ENCODE assay signal across 8 cellular contexts in genomic region chr15:32615051-32615870, GRCh38. TPM values are rescaled to one million over a fixed set of nuclear protein-coding genes. Genes with fewer than 3 reads are reported as not detected.
A peak's percentile ranks its signal among the peaks of the same experiment; 100 is the strongest.
DNase-seq lines count a peak whose midpoint lies in the region; ATAC-seq and TF ChIP-seq lines count a peak whose summit lies in the region.
"Not testable (repeated sequence)": the region's sequence is repeated elsewhere in the genome, so short reads cannot be mapped to it uniquely, and the experiment has no call there.

A gene with protein sequence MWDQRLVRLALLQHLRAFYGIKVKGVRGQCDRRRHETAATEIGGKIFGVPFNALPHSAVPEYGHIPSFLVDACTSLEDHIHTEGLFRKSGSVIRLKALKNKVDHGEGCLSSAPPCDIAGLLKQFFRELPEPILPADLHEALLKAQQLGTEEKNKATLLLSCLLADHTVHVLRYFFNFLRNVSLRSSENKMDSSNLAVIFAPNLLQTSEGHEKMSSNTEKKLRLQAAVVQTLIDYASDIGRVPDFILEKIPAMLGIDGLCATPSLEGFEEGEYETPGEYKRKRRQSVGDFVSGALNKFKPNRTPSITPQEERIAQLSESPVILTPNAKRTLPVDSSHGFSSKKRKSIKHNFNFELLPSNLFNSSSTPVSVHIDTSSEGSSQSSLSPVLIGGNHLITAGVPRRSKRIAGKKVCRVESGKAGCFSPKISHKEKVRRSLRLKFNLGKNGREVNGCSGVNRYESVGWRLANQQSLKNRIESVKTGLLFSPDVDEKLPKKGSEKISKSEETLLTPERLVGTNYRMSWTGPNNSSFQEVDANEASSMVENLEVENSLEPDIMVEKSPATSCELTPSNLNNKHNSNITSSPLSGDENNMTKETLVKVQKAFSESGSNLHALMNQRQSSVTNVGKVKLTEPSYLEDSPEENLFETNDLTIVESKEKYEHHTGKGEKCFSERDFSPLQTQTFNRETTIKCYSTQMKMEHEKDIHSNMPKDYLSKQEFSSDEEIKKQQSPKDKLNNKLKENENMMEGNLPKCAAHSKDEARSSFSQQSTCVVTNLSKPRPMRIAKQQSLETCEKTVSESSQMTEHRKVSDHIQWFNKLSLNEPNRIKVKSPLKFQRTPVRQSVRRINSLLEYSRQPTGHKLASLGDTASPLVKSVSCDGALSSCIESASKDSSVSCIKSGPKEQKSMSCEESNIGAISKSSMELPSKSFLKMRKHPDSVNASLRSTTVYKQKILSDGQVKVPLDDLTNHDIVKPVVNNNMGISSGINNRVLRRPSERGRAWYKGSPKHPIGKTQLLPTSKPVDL (plus strand): TSS chr15:32615504. CDS start chr15:32616212, 708 bp downstream.

- peak within 1 kb of the TSS; percentile 94 for H3K27ac Mint-ChIP-seq in WTC11
- H3K27ac Mint-ChIP-seq in stimulated activated memory B cell treated with anti-CD40 and anti-IgM and Interleukin-4, amounts not matched to agents 10 μg/mL and 1 μg/mL and 100 μg/mL, for 72 hours: peak within 1 kb of the TSS; percentile 85

- intact Hi-C loops in body of pancreas (cut with DNase I); left cardiac atrium (cut with DNase I): not testable (repeated sequence)

- ATAC-seq in GM21528 (IDR thresholded peaks at IDR 0.05; ENCODE audit: low FRiP score, unreplicated experiment) (peak; percentile 76), HG03575 (IDR thresholded peaks at IDR 0.05; ENCODE audit: extremely low read depth, insufficient number of reproducible peaks, low FRiP score, unreplicated experiment) (peak; percentile 38), WTC11 (peak; percentile 84), body of pancreas (peak; percentile 90), left cardiac atrium (peak; percentile 92 to 96), omental fat pad (ENCODE audit: low FRiP score) (peak; percentile 94)
- peak; percentile 93 for ATAC-seq in stimulated activated memory B cell treated with anti-CD40 and anti-IgM and Interleukin-4, amounts not matched to agents 10 μg/mL and 1 μg/mL and 100 μg/mL, for 72 hours

- H3K27me3 ChIP-seq in DOHH2 (ENCODE audit: control insufficient read depth, low read length); body of pancreas: not testable (repeated sequence)

- 1 to 2% methylated on average over 15 to 26 of the region's 43 CpGs for WGBS in body of pancreas, 2 donors

- H3K9me3 Mint-ChIP-seq in WTC11; stimulated activated memory B cell treated with anti-CD40 and anti-IgM and Interleukin-4, amounts not matched to agents 10 μg/mL and 1 μg/mL and 100 μg/mL, for 72 hours: not testable (repeated sequence)

- H4K20me1 ChIP-seq in DOHH2 (ENCODE audit: control insufficient read depth, insufficient read depth, low read depth, low read length): not testable (repeated sequence)

- CTCF ChIA-PET in WTC11 (lab: Charles Lee): interaction anchor here (0.6 kb wide), 1 partner anchor 1989 kb away, joined by 3 read pairs; the partner anchor contains the start of gene ARHGAP11B

- H3K4me1 Mint-ChIP-seq in WTC11: peaks cover 16% of the 10 kb centered on the region
- peaks cover 14% of the 10 kb centered on the region for H3K4me1 Mint-ChIP-seq in stimulated activated memory B cell treated with anti-CD40 and anti-IgM and Interleukin-4, amounts not matched to agents 10 μg/mL and 1 μg/mL and 100 μg/mL, for 72 hours

- H3K4me1 ChIP-seq in DOHH2 (ENCODE audit: control insufficient read depth, low read length): peaks cover 12% of the 10 kb centered on the region
- not testable (repeated sequence) for H3K4me1 ChIP-seq in body of pancreas

- not testable (repeated sequence) for H3F3A ChIP-seq in DOHH2 (ENCODE audit: control insufficient read depth, insufficient read depth)

- H3K27ac ChIP-seq in DOHH2 (ENCODE audit: low read depth, low read length): peak within 1 kb of the TSS; percentile 81
- H3K27ac ChIP-seq in body of pancreas: peak within 1 kb of the TSS in 3 of 4 donors; percentile 78 to 89 (median 86)

- TF ChIP-seq CTCF in DOHH2 (IDR thresholded peaks at IDR 0.05; ENCODE audit: low read depth, low read length, poor library complexity, severe bottlenecking); WTC11 (IDR thresholded peaks at IDR 0.05); body of pancreas (IDR thresholded peaks at IDR 0.05); omental fat pad (IDR thresholded peaks at IDR 0.05): not testable (repeated sequence)

- POLR2A ChIA-PET in WTC11 (lab: Charles Lee): interaction anchor here (0.7 kb wide), 1 partner anchor 9 kb away, joined by 3 read pairs; no protein-coding TSS in a partner anchor

- H3K36me3 ChIP-seq in DOHH2 (ENCODE audit: control insufficient read depth, low read length): peaks cover 20% of the 10 kb centered on the region
- not testable (repeated sequence) for H3K36me3 ChIP-seq in body of pancreas (replicated peaks in 1 of 2; ENCODE audit: insufficient read depth in 1 of 2, low read depth in 2 of 2)

- peak within 1 kb of the TSS; percentile 95 for H3K4me3 Mint-ChIP-seq in WTC11
- peak within 1 kb of the TSS; percentile 98 for H3K4me3 Mint-ChIP-seq in stimulated activated memory B cell treated with anti-CD40 and anti-IgM and Interleukin-4, amounts not matched to agents 10 μg/mL and 1 μg/mL and 100 μg/mL, for 72 hours

- H3K9me2 ChIP-seq in DOHH2 (replicated peaks; ENCODE audit: control insufficient read depth, low read length): not testable (repeated sequence)

- H3K27me3 Mint-ChIP-seq in WTC11 (ENCODE audit: low read depth); stimulated activated memory B cell treated with anti-CD40 and anti-IgM and Interleukin-4, amounts not matched to agents 10 μg/mL and 1 μg/mL and 100 μg/mL, for 72 hours: not testable (repeated sequence)

- not testable (repeated sequence) for H3K36me3 Mint-ChIP-seq in WTC11; stimulated activated memory B cell treated with anti-CD40 and anti-IgM and Interleukin-4, amounts not matched to agents 10 μg/mL and 1 μg/mL and 100 μg/mL, for 72 hours

- peak in 1 of 3 donors; percentile 31 for TF ChIP-seq POLR2A in body of pancreas (IDR thresholded peaks at IDR 0.05)

- H3K79me2 ChIP-seq in DOHH2 (ENCODE audit: control insufficient read depth, low read length): peaks cover 56% of the 10 kb centered on the region

- H3K9me3 ChIP-seq in DOHH2 (ENCODE audit: control insufficient read depth, insufficient read depth, low read length); body of pancreas: not testable (repeated sequence)

- peak within 1 kb of the TSS; percentile 69 for H3K4me2 ChIP-seq in DOHH2 (ENCODE audit: low read length)

- peak; percentile 81 for DNase-seq in WTC11 (ENCODE audit: low spot score)
- peak; percentile 72 to 82 (median 80) for DNase-seq in body of pancreas
- DNase-seq in left cardiac atrium: peak; percentile 78
- DNase-seq in omental fat pad (ENCODE audit: low spot score): peak; percentile 36

- H3K4me3 ChIP-seq in DOHH2 (ENCODE audit: low read length) (peak within 1 kb of the TSS; percentile 88), body of pancreas (peak within 1 kb of the TSS; percentile 36)

TF ChIP-seq in WTC11, 78 proteins besides CTCF, POLR2A, EP300 and RAD21:
- TF ChIP-seq MYBL2 (CRISPR knock-in tag; IDR thresholded peaks at IDR 0.05): peak; percentile 97

RNA-seq across cellular contexts. Expression of the gene that starts here (rescaled TPM):
- total RNA-seq in WTC11 (2021): 76.8 to 93.0 TPM (median 81.5 TPM) in 3 replicates
- total RNA-seq in body of pancreas: 1 to 10 TPM in 1 of 2 donors, under 1 TPM in 1; 0.33 to 1.6 TPM
- total RNA-seq in left cardiac atrium: 1 to 10 TPM; 2.6 to 3.8 TPM
- total RNA-seq in omental fat pad: 1 to 10 TPM; 1.1 to 6.7 (median 2.5) TPM

Comparison
In these comparisons a context has a peak if more than half of its experiments do, and no peak if none do; other contexts are left out.
1. Peak in every context shown above with its lines: DNase-seq, ATAC-seq, H3K4me3 ChIP-seq and H3K27ac ChIP-seq.
2. RNA of the gene that starts here (total RNA-seq): 76.8 to 93.0 TPM in WTC11; 2.6 to 3.8 TPM in left cardiac atrium, 1.1 to 6.7 TPM in omental fat pad and 0.33 to 1.6 TPM in body of pancreas; every median in the first group is over 10 times any median in the second.
3. ATAC-seq: peak in every context shown above with its lines; median percentile 94 in left cardiac atrium; 94 in omental fat pad; 93 in stimulated activated memory B cell treated with anti-CD40 and anti-IgM and Interleukin-4, amounts not matched to agents 10 μg/mL and 1 μg/mL and 100 μg/mL, for 72 hours; 90 in body of pancreas; 84 in WTC11; 76 in GM21528; 38 in HG03575.